22 cellular contexts compared by ENCODE assay signal in the genomic region with DNA sequence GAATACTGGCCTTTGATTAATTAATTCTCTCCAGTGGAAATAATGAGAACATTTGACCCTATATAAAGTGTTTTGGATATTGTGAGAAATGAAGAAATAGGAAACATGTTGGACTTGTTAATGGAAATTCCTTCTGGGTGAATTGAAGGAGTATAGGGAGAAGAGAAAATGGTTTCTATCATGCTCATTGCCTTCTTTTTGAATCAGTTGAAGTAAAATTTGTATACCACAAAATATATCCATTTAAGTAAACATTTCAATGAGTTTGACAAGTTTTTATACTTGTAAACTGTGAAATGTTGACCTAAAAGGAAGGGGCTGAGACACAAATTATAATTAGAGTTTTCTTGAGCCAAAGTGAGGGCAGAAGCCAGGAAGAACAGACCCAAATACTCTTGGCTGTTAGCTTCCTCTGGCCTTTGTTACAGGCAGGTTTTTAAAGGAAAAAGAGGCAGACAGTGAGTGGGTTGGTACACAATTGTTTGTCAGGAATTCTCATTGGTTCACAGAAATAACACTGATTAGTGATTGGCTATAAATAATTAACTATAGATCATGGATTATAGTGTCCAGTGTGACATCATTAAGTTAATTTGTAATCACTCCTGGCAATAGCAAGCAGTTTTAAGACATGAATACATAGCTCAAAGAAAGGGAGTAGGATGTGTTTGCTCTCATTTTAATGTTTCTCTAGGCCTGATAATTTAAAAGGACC. TPM values are rescaled to one million over a fixed set of nuclear protein-coding genes. Genes with fewer than 3 reads are reported as not detected.
A peak's percentile ranks its signal among the peaks of the same experiment; 100 is the strongest.
DNase-seq lines count a peak whose midpoint lies in the region; ATAC-seq and FAIRE-seq lines count a peak whose summit lies in the region.
"Had no signal": no experiment of that assay in that cellular context is flagged by ENCODE, and none has a peak within 500 bp of the region (broad histone marks: within the 10 kb centered on the region; RNA-seq: fewer than 3 reads in every experiment).

No MANE protein-coding gene starts in this region.

- no peak overlapping the region for H3K27ac Mint-ChIP-seq in activated naive CD4-positive, alpha-beta T cell treated with anti-CD3 and anti-CD28 coated beads, Interleukin-2, amount 10 ng/mL, durations not matched to agents 7 days and 5 days
- no peak overlapping the region for H3K27ac Mint-ChIP-seq in activated CD8-positive, alpha-beta T cell treated with anti-CD3 and anti-CD28 coated beads, Interleukin-2, amount 10 ng/mL, durations not matched to agents 7 days and 5 days
- H3K27ac Mint-ChIP-seq: activated naive CD4-positive, alpha-beta T cell treated with anti-CD3 and anti-CD28 coated beads for 36 hours; natural killer cell treated with Interleukin-12 subunit alpha and Interleukin-12 subunit beta and Interleukin-15 and Interleukin-18, amount 100 ng/mL, for 72 hours had no signal

- DNase-seq in EL (peak; percentile 9), RCC 7860 (ENCODE audit: low spot score) (peak; percentile 71), iris pigment epithelial cell (ENCODE audit: low read depth) (peak; percentile 39), renal cortical epithelial cell (ENCODE audit: low read depth) (peak; percentile 98), activated gamma-delta T cell treated with Interleukin-2 at 50 U/mL for 16 hours (no peak)
- no peak for DNase-seq in activated naive CD4-positive, alpha-beta T cell treated with anti-CD3 and anti-CD28 coated beads, Interleukin-2, amount 10 ng/mL, durations not matched to agents 7 days and 5 days
- DNase-seq in activated CD8-positive, alpha-beta T cell treated with anti-CD3 and anti-CD28 coated beads, Interleukin-2, amount 10 ng/mL, durations not matched to agents 7 days and 5 days = no peak
- DNase-seq: activated CD4-positive, CD25-positive, alpha-beta regulatory T cell treated with anti-CD3 and anti-CD28 coated beads, Interleukin-2, amount 50 U/mL, for 72 hours; activated CD8-positive, alpha-beta memory T cell treated with anti-CD3 and anti-CD28 coated beads, Interleukin-2, amount 50 U/mL, for 4 hours; activated naive CD4-positive, alpha-beta T cell treated with anti-CD3 and anti-CD28 coated beads for 36 hours; effector CD8-positive, alpha-beta T cell; NCI-H2081; NCI-H774; right cardiac atrium; stimulated activated CD4-positive, alpha-beta T cell treated with anti-CD3 and anti-CD28 coated beads, Interleukin-4, amount 100 ng/mL, for 24 hours; testis had no signal

- FAIRE-seq in RCC 7860 (lab: Jason Lieb, UNC) = peak; percentile 81
- FAIRE-seq: bronchial epithelial cell, H1 had no signal

- H3K4me3 Mint-ChIP-seq in activated naive CD4-positive, alpha-beta T cell treated with anti-CD3 and anti-CD28 coated beads, Interleukin-2, amount 10 ng/mL, durations not matched to agents 7 days and 5 days = no peak overlapping the region
- no peak overlapping the region for H3K4me3 Mint-ChIP-seq in activated CD8-positive, alpha-beta T cell treated with anti-CD3 and anti-CD28 coated beads, Interleukin-2, amount 10 ng/mL, durations not matched to agents 7 days and 5 days
- H3K4me3 Mint-ChIP-seq: activated naive CD4-positive, alpha-beta T cell treated with anti-CD3 and anti-CD28 coated beads for 36 hours; natural killer cell treated with Interleukin-12 subunit alpha and Interleukin-12 subunit beta and Interleukin-15 and Interleukin-18, amount 100 ng/mL, for 72 hours had no signal

- POLR2A ChIA-PET in activated CD8-positive, alpha-beta T cell treated with anti-CD3 and anti-CD28 coated beads, Interleukin-2, amount 10 ng/mL, durations not matched to agents 7 days and 5 days (lab: Charles Lee) = no interaction called here

- H3K36me3 Mint-ChIP-seq in activated naive CD4-positive, alpha-beta T cell treated with anti-CD3 and anti-CD28 coated beads, Interleukin-2, amount 10 ng/mL, durations not matched to agents 7 days and 5 days = no peaks in the 10 kb centered on the region
- H3K36me3 Mint-ChIP-seq in activated CD8-positive, alpha-beta T cell treated with anti-CD3 and anti-CD28 coated beads, Interleukin-2, amount 10 ng/mL, durations not matched to agents 7 days and 5 days (ENCODE audit: low read depth) = no peaks in the 10 kb centered on the region
- H3K36me3 Mint-ChIP-seq: natural killer cell treated with Interleukin-12 subunit alpha and Interleukin-12 subunit beta and Interleukin-15 and Interleukin-18, amount 100 ng/mL, for 72 hours had no signal

- CTCF ChIA-PET in activated naive CD4-positive, alpha-beta T cell treated with anti-CD3 and anti-CD28 coated beads, Interleukin-2, amount 10 ng/mL, durations not matched to agents 7 days and 5 days (lab: Charles Lee) = interaction anchor here (1.7 kb wide), 1 partner anchor 74 kb away, joined by 4 read pairs; no protein-coding TSS in a partner anchor
- CTCF ChIA-PET in activated CD8-positive, alpha-beta T cell treated with anti-CD3 and anti-CD28 coated beads, Interleukin-2, amount 10 ng/mL, durations not matched to agents 7 days and 5 days (lab: Charles Lee) = no interaction called here

- H3K4me1 Mint-ChIP-seq in activated naive CD4-positive, alpha-beta T cell treated with anti-CD3 and anti-CD28 coated beads, Interleukin-2, amount 10 ng/mL, durations not matched to agents 7 days and 5 days = peaks cover 40% of the 10 kb centered on the region
- peaks cover 36% of the 10 kb centered on the region for H3K4me1 Mint-ChIP-seq in activated CD8-positive, alpha-beta T cell treated with anti-CD3 and anti-CD28 coated beads, Interleukin-2, amount 10 ng/mL, durations not matched to agents 7 days and 5 days (ENCODE audit: low read depth)

- H3K9me3 Mint-ChIP-seq in activated naive CD4-positive, alpha-beta T cell treated with anti-CD3 and anti-CD28 coated beads, Interleukin-2, amount 10 ng/mL, durations not matched to agents 7 days and 5 days = no peaks in the 10 kb centered on the region
- H3K9me3 Mint-ChIP-seq in activated CD8-positive, alpha-beta T cell treated with anti-CD3 and anti-CD28 coated beads, Interleukin-2, amount 10 ng/mL, durations not matched to agents 7 days and 5 days (ENCODE audit: insufficient read depth) = no peaks in the 10 kb centered on the region
- H3K9me3 Mint-ChIP-seq: activated naive CD4-positive, alpha-beta T cell treated with anti-CD3 and anti-CD28 coated beads for 36 hours; natural killer cell treated with Interleukin-12 subunit alpha and Interleukin-12 subunit beta and Interleukin-15 and Interleukin-18, amount 100 ng/mL, for 72 hours had no signal

- ATAC-seq in HG02678 (IDR thresholded peaks at IDR 0.05; ENCODE audit: unreplicated experiment) = no peak
- no peak for ATAC-seq in activated CD8-positive, alpha-beta T cell treated with anti-CD3 and anti-CD28 coated beads, Interleukin-2, amount 10 ng/mL, durations not matched to agents 7 days and 5 days
- ATAC-seq: natural killer cell treated with Interleukin-12 subunit alpha and Interleukin-12 subunit beta and Interleukin-15 and Interleukin-18, amount 100 ng/mL, for 72 hours; right cardiac atrium had no signal

- H3K27me3 Mint-ChIP-seq in activated naive CD4-positive, alpha-beta T cell treated with anti-CD3 and anti-CD28 coated beads, Interleukin-2, amount 10 ng/mL, durations not matched to agents 7 days and 5 days = peaks cover 39% of the 10 kb centered on the region
- peaks cover 20% of the 10 kb centered on the region for H3K27me3 Mint-ChIP-seq in activated CD8-positive, alpha-beta T cell treated with anti-CD3 and anti-CD28 coated beads, Interleukin-2, amount 10 ng/mL, durations not matched to agents 7 days and 5 days (ENCODE audit: low read depth)

RNA-seq across cellular contexts. Expression of gene ZNF705A, which starts 0.8 kb away (rescaled TPM):
- under 0.01 TPM in 1 of 2 replicates, not detected in the other for total RNA-seq in renal cortical epithelial cell
- total RNA-seq in activated CD8-positive, alpha-beta T cell treated with anti-CD3 and anti-CD28 coated beads, Interleukin-2, amount 10 ng/mL, durations not matched to agents 7 days and 5 days = not detected
- total RNA-seq: activated naive CD4-positive, alpha-beta T cell treated with anti-CD3 and anti-CD28 coated beads for 36 hours; bronchial epithelial cell; Daoy; H1; natural killer cell treated with Interleukin-12 subunit alpha and Interleukin-12 subunit beta and Interleukin-15 and Interleukin-18, amount 100 ng/mL, for 72 hours; right cardiac atrium; T-helper 2 cell treated with Interferon-gamma antibody and Interleukin-4, amounts not matched to agents 100 ng/mL and 5 ng/mL, for 36 hours had no signal

RNA-seq across cellular contexts. Expression of gene CLEC4A, which starts 34.2 kb away (rescaled TPM):
- 0.35 TPM in 1 of 2 replicates, not detected in the other for total RNA-seq in renal cortical epithelial cell
- total RNA-seq in activated CD8-positive, alpha-beta T cell treated with anti-CD3 and anti-CD28 coated beads, Interleukin-2, amount 10 ng/mL, durations not matched to agents 7 days and 5 days = under 1 TPM in 1 of 2 experiments, not detected in 1; 0.34 TPM
- total RNA-seq: Daoy had no signal

Comparison
In these comparisons a context has a peak if more than half of its experiments do, and no peak if none do; other contexts are left out.
1. DNase-seq: peak in EL (single experiment), RCC 7860 (single experiment), iris pigment epithelial cell (single experiment) and renal cortical epithelial cell (single experiment); none in activated naive CD4-positive, alpha-beta T cell treated with anti-CD3 and anti-CD28 coated beads, Interleukin-2, amount 10 ng/mL, durations not matched to agents 7 days and 5 days (single experiment), activated gamma-delta T cell treated with Interleukin-2 at 50 U/mL for 16 hours (single experiment) and activated CD8-positive, alpha-beta T cell treated with anti-CD3 and anti-CD28 coated beads, Interleukin-2, amount 10 ng/mL, durations not matched to agents 7 days and 5 days (single experiment).